In the genomic region with DNA sequence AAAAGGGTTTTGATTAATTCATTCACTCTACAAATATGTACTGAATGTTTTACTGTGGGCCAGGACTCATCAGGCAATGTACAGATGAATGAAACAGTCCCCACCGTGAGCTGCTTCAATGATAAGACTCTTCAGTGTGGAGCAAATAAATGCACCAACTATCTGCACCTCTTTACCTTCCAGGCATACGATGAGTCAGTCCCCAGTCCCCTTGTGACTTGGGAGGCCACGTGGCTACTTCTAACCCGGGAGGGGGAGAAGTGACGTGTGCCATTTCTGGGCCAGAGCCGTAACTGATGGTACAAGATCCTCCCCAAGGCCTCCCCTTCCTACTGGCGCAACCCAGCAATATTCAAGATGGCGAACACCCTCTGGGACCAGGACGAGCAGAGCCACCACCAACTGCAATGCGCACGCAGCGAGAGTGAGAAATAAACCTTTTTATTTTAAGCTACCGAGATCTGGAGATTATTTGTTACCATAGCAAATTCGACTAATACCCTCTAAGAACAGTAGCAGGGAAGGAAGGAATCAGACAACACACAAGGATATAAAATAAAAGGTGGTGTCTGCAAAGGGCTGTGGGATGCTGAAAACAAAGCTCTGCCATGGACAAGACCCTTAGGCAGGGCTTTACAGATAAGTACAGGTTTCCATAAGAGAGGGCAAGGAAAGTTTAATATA, we compare ENCODE assay signal across 31 cellular contexts.
DNase-seq lines count a peak whose midpoint lies in the region; TF ChIP-seq lines count a peak whose summit lies in the region.
"Had no signal": no experiment of that assay in that cellular context is flagged by ENCODE, and none has a peak within 500 bp of the region (broad histone marks: within the 10 kb centered on the region; RNA-seq: fewer than 3 reads in every experiment).

No MANE protein-coding gene starts in this region.

- no peak overlapping the region for H3K27ac ChIP-seq in neural progenitor cell
- H3K27ac ChIP-seq: suprapubic skin, upper lobe of right lung had no signal

- H3K4me1 ChIP-seq in BE2C = peaks cover 10% of the 10 kb centered on the region
- H3K4me1 ChIP-seq in neural progenitor cell = no peaks in the 10 kb centered on the region
- H3K4me1 ChIP-seq: upper lobe of right lung had no signal

- no peak for TF ChIP-seq CTCF in BE2C (IDR thresholded peaks at IDR 0.05; ENCODE audit: low read depth, low read length)
- no peak for TF ChIP-seq CTCF in choroid plexus epithelial cell (conservative IDR thresholded peaks at IDR 0.05; ENCODE audit: low read depth, low read length)
- no peak for TF ChIP-seq CTCF in neural progenitor cell (IDR thresholded peaks at IDR 0.05)
- TF ChIP-seq CTCF in foreskin fibroblast (IDR thresholded peaks at IDR 0.05; ENCODE audit: low read depth, low read length) = no peak

- H3K9me3 ChIP-seq in BE2C = no peaks in the 10 kb centered on the region
- no peaks in the 10 kb centered on the region for H3K9me3 ChIP-seq in neural progenitor cell (ENCODE audit: low read depth)
- H3K9me3 ChIP-seq: mucosa of descending colon, suprapubic skin, upper lobe of right lung had no signal

- H3K4me1 Mint-ChIP-seq in neural progenitor cell = peaks cover 30% of the 10 kb centered on the region

- H3K27me3 Mint-ChIP-seq in neural progenitor cell (ENCODE audit: insufficient read depth, low read depth) = peaks cover 2% of the 10 kb centered on the region
- H3K27me3 Mint-ChIP-seq: dendritic cell treated with granulocyte-macrophage colony-stimulating factor and Interleukin-4, amounts not matched to agents 40 ng/mL and 50 ng/mL, for 4 days; natural killer cell treated with Interleukin-12 subunit alpha and Interleukin-12 subunit beta and Interleukin-15 and Interleukin-18, amount 100 ng/mL, for 72 hours had no signal

- no peak overlapping the region for H3K4me3 Mint-ChIP-seq in neural progenitor cell
- H3K4me3 Mint-ChIP-seq: activated T-cell treated with anti-CD3 and anti-CD28 coated beads, Interleukin-2, amount 50 U/mL, for 72 hours; dendritic cell treated with granulocyte-macrophage colony-stimulating factor and Interleukin-4, amounts not matched to agents 40 ng/mL and 50 ng/mL, for 4 days; endodermal cell; natural killer cell treated with Interleukin-12 subunit alpha and Interleukin-12 subunit beta and Interleukin-15 and Interleukin-18, amount 100 ng/mL, for 72 hours had no signal

- no peaks in the 10 kb centered on the region for H3K79me2 ChIP-seq in neural progenitor cell (ENCODE audit: low read depth)

- peaks cover 1% of the 10 kb centered on the region for H4K20me1 ChIP-seq in neural progenitor cell (ENCODE audit: low read depth)

- H3K36me3 ChIP-seq in BE2C (no peaks in the 10 kb centered on the region), neural progenitor cell (no peaks in the 10 kb centered on the region)
- H3K36me3 ChIP-seq: suprapubic skin, upper lobe of right lung had no signal

- H3K36me3 Mint-ChIP-seq in neural progenitor cell = peaks cover 4% of the 10 kb centered on the region
- H3K36me3 Mint-ChIP-seq: natural killer cell treated with Interleukin-12 subunit alpha and Interleukin-12 subunit beta and Interleukin-15 and Interleukin-18, amount 100 ng/mL, for 72 hours had no signal

- H2AFZ ChIP-seq in neural progenitor cell (replicated peaks) = no peak overlapping the region

- H3K4me3 ChIP-seq in BE2C (ENCODE audit: low read depth, low read length) (peak overlapping the region; percentile 43), choroid plexus epithelial cell (ENCODE audit: low read depth, low read length) (no peak overlapping the region), neural progenitor cell (no peak overlapping the region), foreskin fibroblast (ENCODE audit: low read depth in 1 of 2, low read length in 2 of 2) (no peak overlapping the region)
- H3K4me3 ChIP-seq: lung, mucosa of descending colon, smooth muscle cell, suprapubic skin, upper lobe of right lung had no signal

- no peak overlapping the region for H3K9ac ChIP-seq in neural progenitor cell

- H3K4me2 ChIP-seq in neural progenitor cell = no peak overlapping the region
- H3K4me2 ChIP-seq: smooth muscle cell had no signal

- no peaks in the 10 kb centered on the region for H3F3A ChIP-seq in neural progenitor cell (ENCODE audit: low read depth)

- DNase-seq in BE2C (peak; percentile 75), M059J (ENCODE audit: low read depth) (peak; percentile 27), choroid plexus epithelial cell (ENCODE audit: low read depth) (peak; percentile 1), neural progenitor cell (ENCODE audit: low spot score) (no peak), foreskin fibroblast (no peak), HuH-7 (ENCODE audit: low spot score) (no peak), NCI-H1694 (lab: John Stamatoyannopoulos, UW) (no peak)
- DNase-seq: activated CD4-positive, alpha-beta T cell treated with anti-CD3 and anti-CD28 coated beads, Interleukin-2, amount 50 U/mL, for 1 hour; activated naive CD4-positive, alpha-beta T cell; activated T-cell treated with anti-CD3 and anti-CD28 coated beads, Interleukin-2, amount 50 U/mL, for 72 hours; central memory CD4-positive, alpha-beta T cell; DMS153; endodermal cell; H7; KG1; left cardiac atrium; MM.1S; mucosa of descending colon; NCI-H1417; NCI-H2029 treated with DMSO at 0.1 percent for 48 hours; NCI-H2227 treated with DMSO at 0.1 percent for 48 hours; NCI-H526 treated with DMSO at 0.1 percent for 48 hours; right cardiac atrium; SHP77 treated with DMSO at 0.1 percent for 48 hours; stimulated activated naive CD4-positive, alpha-beta T cell treated with Interleukin-2 at 50 U/mL for 16 hours; upper lobe of right lung had no signal

- no peaks in the 10 kb centered on the region for H3K9me3 Mint-ChIP-seq in neural progenitor cell
- H3K9me3 Mint-ChIP-seq: activated T-cell treated with anti-CD3 and anti-CD28 coated beads, Interleukin-2, amount 50 U/mL, for 72 hours; dendritic cell treated with granulocyte-macrophage colony-stimulating factor and Interleukin-4, amounts not matched to agents 40 ng/mL and 50 ng/mL, for 4 days; endodermal cell; natural killer cell treated with Interleukin-12 subunit alpha and Interleukin-12 subunit beta and Interleukin-15 and Interleukin-18, amount 100 ng/mL, for 72 hours had no signal

- H3K27me3 ChIP-seq in BE2C (no peaks in the 10 kb centered on the region), neural progenitor cell (no peaks in the 10 kb centered on the region)
- H3K27me3 ChIP-seq: suprapubic skin, upper lobe of right lung had no signal

- peak overlapping the region; percentile 54 for H3K27ac Mint-ChIP-seq in neural progenitor cell
- H3K27ac Mint-ChIP-seq: activated T-cell treated with anti-CD3 and anti-CD28 coated beads, Interleukin-2, amount 50 U/mL, for 72 hours; dendritic cell treated with granulocyte-macrophage colony-stimulating factor and Interleukin-4, amounts not matched to agents 40 ng/mL and 50 ng/mL, for 4 days; endodermal cell; natural killer cell treated with Interleukin-12 subunit alpha and Interleukin-12 subunit beta and Interleukin-15 and Interleukin-18, amount 100 ng/mL, for 72 hours had no signal

Comparison
In these comparisons a context has a peak if more than half of its experiments do, and no peak if none do; other contexts are left out.
1. DNase-seq: peak in BE2C (single experiment), M059J (single experiment) and choroid plexus epithelial cell (single experiment); none in neural progenitor cell (single experiment), foreskin fibroblast (0 of 2), HuH-7 (single experiment) and NCI-H1694 (single experiment).